17 cellular contexts compared by ENCODE assay signal in the genomic region with DNA sequence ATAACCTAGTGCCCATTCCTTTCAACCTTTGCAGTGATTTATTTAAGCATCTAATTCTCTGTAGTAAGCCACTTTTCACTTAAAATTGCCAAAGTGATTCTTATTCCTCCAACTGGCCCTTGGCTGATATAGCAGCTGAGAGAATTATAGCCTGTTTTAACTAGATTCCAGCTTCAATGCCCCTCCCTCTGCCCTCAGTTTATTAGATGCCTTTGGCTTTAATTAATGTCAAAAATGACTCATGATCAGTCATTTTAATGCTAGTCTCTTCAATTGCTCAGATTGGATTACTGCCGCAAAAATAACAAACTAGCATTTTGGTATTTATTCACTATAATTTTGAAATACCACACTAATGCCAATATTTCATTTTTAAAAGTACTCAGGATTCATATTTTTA.
"Had no signal": no experiment of that assay in that cellular context is flagged by ENCODE, and none has a peak within 500 bp of the region (broad histone marks: within the 10 kb centered on the region; RNA-seq: fewer than 3 reads in every experiment).

No MANE protein-coding gene starts in this region.

- H3K4me1 Mint-ChIP-seq: central memory CD8-positive, alpha-beta T cell; naive thymus-derived CD8-positive, alpha-beta T cell; T-cell had no signal

- H3K4me3 ChIP-seq: adrenal gland, mucosa of descending colon, spleen, testis had no signal

- H3K27ac ChIP-seq: epithelial cell of prostate, spleen, testis had no signal

- H3K9me3 Mint-ChIP-seq: T-cell had no signal

- H3K9me3 ChIP-seq: adrenal gland, mucosa of descending colon, testis had no signal

- H3K4me3 Mint-ChIP-seq: central memory CD8-positive, alpha-beta T cell; naive thymus-derived CD8-positive, alpha-beta T cell; T-cell had no signal

- H3K36me3 ChIP-seq: adrenal gland, spleen had no signal

- H3K36me3 Mint-ChIP-seq: naive thymus-derived CD8-positive, alpha-beta T cell; T-cell had no signal

- H3K27ac Mint-ChIP-seq: naive thymus-derived CD8-positive, alpha-beta T cell; T-cell had no signal

- DNase-seq: activated CD4-positive, alpha-beta T cell treated with anti-CD3 and anti-CD28 coated beads for 48 hours; activated CD8-positive, alpha-beta memory T cell treated with anti-CD3 and anti-CD28 coated beads for 24 hours; activated naive CD4-positive, alpha-beta T cell treated with anti-CD3 and anti-CD28 coated beads, Interleukin-2, amount 50 U/mL, for 16 hours; adrenal gland; cortex of kidney; effector memory CD4-positive, alpha-beta T cell; left colon; mucosa of descending colon; naive thymus-derived CD8-positive, alpha-beta T cell; right cardiac atrium; spleen; stimulated activated CD4-positive, alpha-beta T cell treated with anti-CD3 and anti-CD28 coated beads, Interleukin-1b, Interleukin-23, amount 100 ng/mL, for 48 hours; stimulated activated naive CD4-positive, alpha-beta T cell treated with Interleukin-2 at 50 U/mL for 16 hours; T-cell; testis had no signal

- H3K4me1 ChIP-seq: testis had no signal

- ATAC-seq: left colon; mucosa of descending colon; naive thymus-derived CD8-positive, alpha-beta T cell; right cardiac atrium; T-cell had no signal

- H3K27me3 Mint-ChIP-seq: central memory CD8-positive, alpha-beta T cell had no signal

- H3K27me3 ChIP-seq: adrenal gland, spleen, testis had no signal
